Comparison of ENCODE assay signal across 9 cellular contexts in genomic region chr21:36699546-36700294, GRCh38. TPM values are rescaled to one million over a fixed set of nuclear protein-coding genes. Genes with fewer than 3 reads are reported as not detected.
DNase-seq lines count a peak whose midpoint lies in the region; ATAC-seq and TF ChIP-seq lines count a peak whose summit lies in the region.
"Had no signal": no experiment of that assay in that cellular context is flagged by ENCODE, and none has a peak within 500 bp of the region (broad histone marks: within the 10 kb centered on the region; RNA-seq: fewer than 3 reads in every experiment).

No MANE protein-coding gene starts in this region.

- H3K27ac ChIP-seq in ectodermal cell (ENCODE audit: insufficient read depth, low read depth, low read length, poor library complexity, severe bottlenecking) (no peak overlapping the region), psoas muscle (no peak overlapping the region)
- H3K27ac ChIP-seq: gastroesophageal sphincter had no signal

- H3K4me3 ChIP-seq in GM08714 (ENCODE audit: low read length): peak overlapping the region; percentile 15; the same call in 1 of the 2 replicates
- peak overlapping the region; percentile 32 for H3K4me3 ChIP-seq in ectodermal cell (ENCODE audit: insufficient read depth, low read depth, low read length)
- peak overlapping the region; percentile 72 for H3K4me3 ChIP-seq in psoas muscle

- peaks cover 100% of the 10 kb centered on the region for H3K27me3 ChIP-seq in ectodermal cell (ENCODE audit: control insufficient read depth, insufficient read depth, low read length, poor library complexity, severe bottlenecking)
- H3K27me3 ChIP-seq in psoas muscle (ENCODE audit: insufficient read depth in 3 of 3, low read length in 2 of 3): peaks cover 3 to 100% (median 83%) of the 10 kb centered on the region in 3 donors

- TF ChIP-seq CTCF in psoas muscle (IDR thresholded peaks at IDR 0.05): no peak

- H3K4me1 ChIP-seq in ectodermal cell (ENCODE audit: control insufficient read depth, insufficient read depth, low read length) (peaks cover 29% of the 10 kb centered on the region), psoas muscle (peaks cover 51% of the 10 kb centered on the region)

- H3K9me3 ChIP-seq in ectodermal cell (ENCODE audit: control insufficient read depth, low read length) (no peaks in the 10 kb centered on the region), psoas muscle (no peaks in the 10 kb centered on the region)
- H3K9me3 ChIP-seq: gastroesophageal sphincter had no signal

- intact Hi-C loops in psoas muscle (cut with DNase I): loop anchor here in 1 of 2 donors (10.0 kb wide), 1 partner anchor 275 kb away; no protein-coding TSS in a partner anchor

- ATAC-seq in psoas muscle: no peak
- no peak for ATAC-seq in GM18519 (IDR thresholded peaks at IDR 0.05; ENCODE audit: low FRiP score, unreplicated experiment)
- ATAC-seq: gastroesophageal sphincter had no signal

- 1 to 2% methylated on average over 67 of the region's 67 CpGs for WGBS in ectodermal cell, 2 experiments
- WGBS in psoas muscle, 3 donors: 6 to 10% (median 9%) methylated on average over 52 to 67 of the region's 67 CpGs

- H3K36me3 ChIP-seq in ectodermal cell (ENCODE audit: control insufficient read depth, insufficient read depth, low read length) (no peaks in the 10 kb centered on the region), psoas muscle (ENCODE audit: insufficient read depth in 1 of 2, low read depth in 1 of 2) (no peaks in the 10 kb centered on the region)
- H3K36me3 ChIP-seq: gastroesophageal sphincter had no signal

- DNase-seq in NCI-H1105 (lab: John Stamatoyannopoulos, UW) (peak; percentile 10), psoas muscle (no peak), HCEC 1CT (no peak), NOMO-1 (lab: John Stamatoyannopoulos, UW; ENCODE audit: unreplicated experiment in 2 of 2) (no peak)
- DNase-seq in effector CD8-positive, alpha-beta T cell (lab: John Stamatoyannopoulos, UW): no peak

RNA-seq across cellular contexts. Expression of gene SIM2, which starts 0.8 kb away (rescaled TPM):
- 0.87 TPM for polyA plus RNA-seq in ectodermal cell (2013, experiment 1 of 4)
- 0.78 TPM for polyA plus RNA-seq in ectodermal cell (2013, experiment 2 of 4)
- polyA plus RNA-seq in ectodermal cell (2013, experiment 3 of 4): 0.32 TPM
- 0.36 TPM for polyA plus RNA-seq in ectodermal cell (2013, experiment 4 of 4)
- 1 to 10 TPM in 2 of 4 donors, under 1 TPM in 2; 0.08 to 3.0 (median 0.77) TPM for total RNA-seq in psoas muscle
- polyA plus RNA-seq in psoas muscle: under 1 TPM; 0.06 to 0.14 (median 0.13) TPM

Comparison
In these comparisons a context has a peak if more than half of its experiments do, and no peak if none do; other contexts are left out.
1. H3K4me3 ChIP-seq: peak in every context shown above with its lines; median percentile 72 in psoas muscle; 32 in ectodermal cell; 15 in GM08714.